ENCODE assay signal across 18 cellular contexts in the genomic region with DNA sequence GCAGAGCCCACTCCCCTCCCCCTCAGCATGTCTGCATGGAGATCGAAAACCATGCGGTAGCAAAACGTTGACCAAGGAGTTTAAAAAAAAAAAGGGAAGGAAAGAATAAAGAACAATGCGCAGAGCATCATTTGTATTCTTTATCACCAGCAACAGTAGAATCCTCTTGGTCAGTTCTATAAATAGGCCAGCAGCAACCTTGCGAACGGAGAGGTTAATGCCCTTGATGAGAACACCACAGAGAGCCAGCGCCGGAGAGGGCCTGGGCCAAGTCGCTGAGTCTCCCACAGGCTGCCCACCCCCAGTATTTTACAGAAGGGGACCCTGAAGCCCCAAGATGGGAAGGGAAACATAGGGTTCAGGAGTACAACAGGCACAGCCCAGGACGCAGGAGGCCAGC.
"Had no signal": no experiment of that assay in that cellular context is flagged by ENCODE, and none has a peak within 500 bp of the region (broad histone marks: within the 10 kb centered on the region; RNA-seq: fewer than 3 reads in every experiment).

No MANE protein-coding gene starts in this region.

- H3K4me3 ChIP-seq: lung, skin epidermis, tibial nerve had no signal

- H3K9me3 ChIP-seq: neutrophil, tibial nerve had no signal

- H3K27ac ChIP-seq: brain microvascular endothelial cell, neutrophil, skin epidermis, tibial nerve had no signal

- H3K4me1 ChIP-seq: tibial nerve had no signal

- H3K36me3 Mint-ChIP-seq: naive B cell had no signal

- H3K4me3 Mint-ChIP-seq: endodermal cell; naive B cell; T-helper 2 cell treated with Interferon-gamma antibody and Interleukin-4, amounts not matched to agents 5 μg/mL and 100 μg/mL, for 36 hours had no signal

- H3K27ac Mint-ChIP-seq: activated T-helper 2 cell treated with anti-CD3 and anti-CD28 coated beads, Interferon-gamma antibody, Interleukin-2, Interleukin-4, amounts not matched to agents 10 μg/mL and 5 μg/mL and 100 μg/mL, durations not matched to agents 14 hours and 24 hours and 36 hours; endodermal cell; naive B cell; T-helper 2 cell treated with Interferon-gamma antibody and Interleukin-4, amounts not matched to agents 5 μg/mL and 100 μg/mL, for 36 hours had no signal

- H3K36me3 ChIP-seq: brain microvascular endothelial cell, neutrophil, tibial nerve had no signal

- DNase-seq: activated CD4-positive, alpha-beta T cell treated with anti-CD3 and anti-CD28 coated beads for 4 hours; activated naive CD4-positive, alpha-beta T cell treated with anti-CD3 and anti-CD28 coated beads, Interleukin-2, amount 50 U/mL, for 16 hours; amygdala; brain microvascular endothelial cell; cerebellar nuclear complex; dermis blood vessel endothelial cell; endodermal cell; hypothalamus; kidney glomerular epithelial cell; naive B cell; retina; stimulated activated CD4-positive, alpha-beta T cell treated with anti-CD3 and anti-CD28 coated beads, Interleukin-4, amount 100 ng/mL, for 4 hours had no signal

- H3K9me3 Mint-ChIP-seq: activated T-helper 2 cell treated with anti-CD3 and anti-CD28 coated beads, Interferon-gamma antibody, Interleukin-2, Interleukin-4, amounts not matched to agents 10 μg/mL and 5 μg/mL and 100 μg/mL, durations not matched to agents 14 hours and 24 hours and 36 hours; endodermal cell; naive B cell; T-helper 2 cell treated with Interferon-gamma antibody and Interleukin-4, amounts not matched to agents 5 μg/mL and 100 μg/mL, for 36 hours had no signal

- H3K27me3 ChIP-seq: brain microvascular endothelial cell, neutrophil, tibial nerve had no signal
